1 cellular context compared by ENCODE assay signal in genomic region chr20:64038579-64039292, GRCh38.
TF ChIP-seq lines count a peak whose summit lies in the region.

No MANE protein-coding gene starts in this region.

TF ChIP-seq in HepG2, 621 proteins besides CTCF, POLR2A, EP300 and RAD21 (continued from another document):
- TF ChIP-seq AHDC1 (CRISPR knock-in tag; IDR thresholded peaks at IDR 0.05; ENCODE audit: borderline replicate concordance) (no peak), ZNF556 (CRISPR knock-in tag; IDR thresholded peaks at IDR 0.05; ENCODE audit: borderline replicate concordance) (0 out of 2 replicates have a peak, but pooled peaks have one; percentile 14), MTA1 (CRISPR knock-in tag; IDR thresholded peaks at IDR 0.05; ENCODE audit: borderline replicate concordance) (peak; percentile 48; the same call in 1 of the 2 replicates), AGO2 (optimal IDR thresholded peaks at IDR 0.05; ENCODE audit: low read depth, low read length) (peak; percentile 97), ZNF343 (CRISPR knock-in tag; IDR thresholded peaks at IDR 0.05) (0 out of 2 replicates have a peak, but pooled peaks have one; percentile 34), PRMT3 (CRISPR knock-in tag; IDR thresholded peaks at IDR 0.05; ENCODE audit: borderline replicate concordance, low read depth) (no peak), SRSF1 (optimal IDR thresholded peaks at IDR 0.05; ENCODE audit: low read depth, low read length) (peak; percentile 46), ZBTB38 (CRISPR knock-in tag; IDR thresholded peaks at IDR 0.05) (peak; percentile 77), ZHX1 (CRISPR knock-in tag; IDR thresholded peaks at IDR 0.05; ENCODE audit: low read depth) (peak; percentile 94)
